Comparison of ENCODE assay signal across 8 cellular contexts in genomic region chr19:38790507-38791403, GRCh38. TPM values are rescaled to one million over a fixed set of nuclear protein-coding genes. Genes with fewer than 3 reads are reported as not detected.
A peak's percentile ranks its signal among the peaks of the same experiment; 100 is the strongest.
DNase-seq lines count a peak whose midpoint lies in the region; ATAC-seq and TF ChIP-seq lines count a peak whose summit lies in the region.
"Not testable (repeated sequence)": the region's sequence is repeated elsewhere in the genome, so short reads cannot be mapped to it uniquely, and the experiment has no call there.
"Had no signal": no experiment of that assay in that cellular context is flagged by ENCODE, and none has a peak within 500 bp of the region (broad histone marks: within the 10 kb centered on the region; RNA-seq: fewer than 3 reads in every experiment).

No MANE protein-coding gene starts in this region.

- POLR2A ChIA-PET in PC-3 (lab: Charles Lee; ENCODE audit: unreplicated experiment), result not testable (repeated sequence)

- not testable (repeated sequence) for H3K27ac ChIP-seq in PC-3 (ENCODE audit: low read length); left ventricle myocardium inferior (replicated peaks); lower lobe of right lung
- H3K27ac ChIP-seq in esophagus squamous epithelium, result peak overlapping the region; percentile 75 to 86 (median 77)

- not testable (repeated sequence) for H2AFZ ChIP-seq in PC-3 (ENCODE audit: low read length)

- not testable (repeated sequence) for H3F3A ChIP-seq in PC-3 (ENCODE audit: low read length, unreplicated experiment)

- not testable (repeated sequence) for H3K4me3 ChIP-seq in PC-3 (ENCODE audit: low read length)
- peak overlapping the region; percentile 22 for H3K4me3 ChIP-seq in choroid plexus epithelial cell (ENCODE audit: low read depth, low read length)
- peak overlapping the region in 3 of 4 donors; percentile 25 to 57 (median 33) for H3K4me3 ChIP-seq in esophagus squamous epithelium
- peak overlapping the region; percentile 53 for H3K4me3 ChIP-seq in left ventricle myocardium inferior
- H3K4me3 ChIP-seq in lower lobe of right lung, result peak overlapping the region; percentile 37
- peak overlapping the region; percentile 15 for H3K4me3 ChIP-seq in skeletal muscle cell (ENCODE audit: low read depth, low read length)

- peak; percentile 25 for DNase-seq in ELF-1 (ENCODE audit: low read depth, low spot score)
- not testable (repeated sequence) for DNase-seq in PC-3; choroid plexus epithelial cell (ENCODE audit: low read depth); esophagus squamous epithelium (lab: John Stamatoyannopoulos, UW); left ventricle myocardium inferior; lower lobe of right lung; skeletal muscle cell (ENCODE audit: low read depth)

- not testable (repeated sequence) for H3K27me3 ChIP-seq in PC-3 (ENCODE audit: low read length); esophagus squamous epithelium; left ventricle myocardium inferior (ENCODE audit: low read depth); lower lobe of right lung (ENCODE audit: low read depth)

- not testable (repeated sequence) for H3K9ac ChIP-seq in PC-3 (ENCODE audit: low read length)

- ATAC-seq in PC-3, result not testable (repeated sequence)
- ATAC-seq in lower lobe of right lung, result peak; percentile 2 to 53

- not testable (repeated sequence) for H3K4me1 ChIP-seq in PC-3 (ENCODE audit: insufficient read depth, low read length); lower lobe of right lung
- H3K4me1 ChIP-seq in esophagus squamous epithelium (peaks cover 5 to 52% (median 22%) of the 10 kb centered on the region in 3 donors), left ventricle myocardium inferior (peaks cover 21% of the 10 kb centered on the region)

- TF ChIP-seq POLR2A in esophagus squamous epithelium (IDR thresholded peaks at IDR 0.05), result not testable (repeated sequence)

- H3K9me3 ChIP-seq in PC-3 (ENCODE audit: low read length); esophagus squamous epithelium; left ventricle myocardium inferior (replicated peaks); lower lobe of right lung: not testable (repeated sequence)

- H3K4me2 ChIP-seq in PC-3 (ENCODE audit: low read length), result not testable (repeated sequence)

- TSS peak; percentile 46 for BruUV-seq in PC-3 (replicated peaks; lab: Mats Ljungman, UMichigan)

- CTCF ChIA-PET in PC-3 (lab: Charles Lee), result not testable (repeated sequence)

- H3K79me2 ChIP-seq in PC-3 (ENCODE audit: low read length), result not testable (repeated sequence)

- intact Hi-C loops in PC-3 (cut with micrococcal nuclease); esophagus squamous epithelium (cut with DNase I); left ventricle myocardium inferior (cut with micrococcal nuclease); lower lobe of right lung (cut with DNase I): not testable (repeated sequence)

- 0 to 28% methylated on average over 1 to 4 of the region's 49 CpGs for WGBS in esophagus squamous epithelium, 2 donors

- TF ChIP-seq CTCF in PC-3 (conservative IDR thresholded peaks at IDR 0.05; ENCODE audit: low read depth, low read length); choroid plexus epithelial cell (conservative IDR thresholded peaks at IDR 0.05; ENCODE audit: low read depth, low read length); esophagus squamous epithelium (IDR thresholded peaks at IDR 0.05); left ventricle myocardium inferior (IDR thresholded peaks at IDR 0.05; ENCODE audit: borderline replicate concordance); lower lobe of right lung (IDR thresholded peaks at IDR 0.05): not testable (repeated sequence)

- H3K9me2 ChIP-seq in PC-3 (replicated peaks; ENCODE audit: low read length), result not testable (repeated sequence)

- not testable (repeated sequence) for H4K20me1 ChIP-seq in PC-3 (ENCODE audit: low read length)

- H3K36me3 ChIP-seq in PC-3 (ENCODE audit: low read depth, low read length); esophagus squamous epithelium; left ventricle myocardium inferior; lower lobe of right lung: not testable (repeated sequence)

RNA-seq across cellular contexts. Expression of gene LGALS7B, which starts 1.8 kb away (rescaled TPM):
- total RNA-seq in PC-3 (2014; rRNA removed) (not detected in 2 replicates), esophagus squamous epithelium (1,000 to 10,000 TPM in 3 of 4 donors, 100 to 1,000 TPM in 1; 871 to 2,466 (median 1,613) TPM), left ventricle myocardium inferior (not detected), lower lobe of right lung (not detected)
- total RNA-seq: HT1080 had no signal

RNA-seq across cellular contexts. Expression of gene LGALS7, which starts 17.4 kb away (rescaled TPM):
- total RNA-seq in PC-3 (2014; rRNA removed) (not detected in 2 replicates), esophagus squamous epithelium (100 to 1,000 TPM in 2 of 4 donors, 10 to 100 TPM in 1, 1 to 10 TPM in 1; 7.1 to 266 (median 114) TPM), left ventricle myocardium inferior (not detected), lower lobe of right lung (not detected)
- total RNA-seq: HT1080 had no signal

RNA-seq across cellular contexts. Expression of gene LGALS4, which starts 22.0 kb away (rescaled TPM):
- total RNA-seq in PC-3 (2014; rRNA removed), result 0.51 TPM in 1 of 2 replicates, not detected in the other
- total RNA-seq in esophagus squamous epithelium, result under 1 TPM in 2 of 4 donors, not detected in 2; 0.62 to 0.76 TPM
- total RNA-seq in left ventricle myocardium inferior, result 0.82 TPM
- 4.2 TPM for total RNA-seq in lower lobe of right lung

RNA-seq across cellular contexts. Expression of gene ECH1, which starts 40.8 kb away (rescaled TPM):
- total RNA-seq in PC-3 (2014; rRNA removed) (41.8 and 78.9 TPM in 2 replicates), esophagus squamous epithelium (100 to 1,000 TPM in 1 of 4 donors, 10 to 100 TPM in 3; 63.4 to 129 (median 85.9) TPM), left ventricle myocardium inferior (947 TPM), lower lobe of right lung (227 TPM)

RNA-seq across cellular contexts. Expression of gene CAPN12, which starts 46.5 kb away (rescaled TPM):
- 3.8 and 5.5 TPM in 2 replicates for total RNA-seq in PC-3 (2014; rRNA removed)
- total RNA-seq in esophagus squamous epithelium, result 1 to 10 TPM; 1.5 to 4.2 (median 1.8) TPM
- total RNA-seq in left ventricle myocardium inferior, result 0.22 TPM
- 18.2 TPM for total RNA-seq in lower lobe of right lung

Comparison
In these comparisons a context has a peak if more than half of its experiments do, and no peak if none do; other contexts are left out.
1. RNA of gene LGALS7B, which starts 1.8 kb away (total RNA-seq): 871 to 2,466 TPM in esophagus squamous epithelium; not detected in lower lobe of right lung (single experiment), not detected in PC-3 and not detected in left ventricle myocardium inferior (single experiment); every median in the first group is over 100 times any median in the second.